ENCODE assay signal across 12 cellular contexts in genomic region chr17:77733576-77734296, GRCh38.
DNase-seq lines count a peak whose midpoint lies in the region; ATAC-seq and TF ChIP-seq lines count a peak whose summit lies in the region.
"Had no signal": no experiment of that assay in that cellular context is flagged by ENCODE, and none has a peak within 500 bp of the region (broad histone marks: within the 10 kb centered on the region; RNA-seq: fewer than 3 reads in every experiment).

No MANE protein-coding gene starts in this region.

- no peak overlapping the region for H2AK5ac ChIP-seq in H9 (ENCODE audit: insufficient read length, low read length)

- H3K36me3 ChIP-seq in gastrocnemius medialis, result no peaks in the 10 kb centered on the region

- TF ChIP-seq POLR2A in gastrocnemius medialis (IDR thresholded peaks at IDR 0.05), result no peak

- peaks cover 10% of the 10 kb centered on the region; the same call in 1 of the 2 replicates for H3K27me3 ChIP-seq in H9 (ENCODE audit: insufficient read depth, low read length)
- peaks cover 0 to 17% (median 13%) of the 10 kb centered on the region in 3 donors for H3K27me3 ChIP-seq in gastrocnemius medialis

- no peak overlapping the region for H2AFZ ChIP-seq in H9 (ENCODE audit: low read length)

- H3K27me3 Mint-ChIP-seq in H9 (ENCODE audit: low read depth), result peaks cover 75% of the 10 kb centered on the region
- peaks cover 0 to 43% of the 10 kb centered on the region in 2 donors for H3K27me3 Mint-ChIP-seq in effector memory CD8-positive, alpha-beta T cell

- no CpG with 5 or more reads among the region's 8 CpGs for WGBS in H9 (ENCODE audit: extremely low coverage, insufficient read length, low lambda C conversion rate)

- H4K5ac ChIP-seq in H9 (ENCODE audit: insufficient read length, low read depth, low read length), result no peak overlapping the region

- H4K8ac ChIP-seq in H9 (replicated peaks; ENCODE audit: insufficient read length, low read depth, low read length), result no peak overlapping the region

- no peak overlapping the region for H3K9ac ChIP-seq in H9 (ENCODE audit: extremely low read depth, insufficient read length, low read length)
- H3K9ac ChIP-seq: parathyroid adenoma had no signal

- no peaks in the 10 kb centered on the region for H3K79me2 ChIP-seq in H9 (ENCODE audit: insufficient read depth, low read length)
- H3K79me2 ChIP-seq: parathyroid adenoma had no signal

- H2BK20ac ChIP-seq in H9 (ENCODE audit: low read depth, low read length, poor library complexity, severe bottlenecking), result no peak overlapping the region

- no peak overlapping the region; a peak in 1 of 5 replicates for H3K4me3 Mint-ChIP-seq in H9
- no peak overlapping the region for H3K4me3 Mint-ChIP-seq in effector memory CD8-positive, alpha-beta T cell
- H3K4me3 Mint-ChIP-seq: activated B cell treated with CpG ODN at 0.5 μM for 24 hours; activated T-cell treated with anti-CD3 and anti-CD28 coated beads, Interleukin-2, amount 50 U/mL, for 72 hours; CD4-positive, CD25-positive, alpha-beta regulatory T cell had no signal

- peaks cover 9 to 22% (median 21%) of the 10 kb centered on the region in 3 experiments; a peak in 6 of 7 replicates for H3K36me3 Mint-ChIP-seq in H9 (ENCODE audit: insufficient read depth in 1 of 3, low read depth in 3 of 3)
- H3K36me3 Mint-ChIP-seq in effector memory CD8-positive, alpha-beta T cell (ENCODE audit: insufficient read depth), result no peaks in the 10 kb centered on the region

- no peak overlapping the region for H3T11ph ChIP-seq in H9 (ENCODE audit: low read length)

- no peak overlapping the region for H2BK15ac ChIP-seq in H9 (ENCODE audit: low read depth, low read length)

- in situ Hi-C loops in gastrocnemius medialis (cut with MboI; ENCODE audit: low sequenced_read_pairs in 4 of 4), result loop anchor here in 1 of 4 donors (25.0 kb wide), 1 partner anchor 696 kb away; no protein-coding TSS in a partner anchor

- H3K27ac ChIP-seq in H9 (ENCODE audit: insufficient read length, low read depth, low read length) (no peak overlapping the region), gastrocnemius medialis (peak overlapping the region; percentile 57 to 74 (median 66))
- H3K27ac ChIP-seq: parathyroid adenoma had no signal

- H4K20me1 ChIP-seq in H9 (ENCODE audit: control insufficient read depth, insufficient read depth, insufficient read length), result no peaks in the 10 kb centered on the region

- DNase-seq in AG20443 (ENCODE audit: low spot score) (peak; percentile 2), H9 (peak; percentile 9), gastrocnemius medialis (no peak), NCI-H2107 (lab: John Stamatoyannopoulos, UW) (no peak), SW480 (ENCODE audit: low spot score) (no peak), NCI-H510A treated with DMSO at 0.1 percent for 48 hours (lab: John Stamatoyannopoulos, UW) (no peak)
- DNase-seq in effector memory CD8-positive, alpha-beta T cell, result no peak
- DNase-seq: activated T-cell treated with anti-CD3 and anti-CD28 coated beads, Interleukin-2, amount 50 U/mL, for 72 hours; CD4-positive, CD25-positive, alpha-beta regulatory T cell; stimulated activated CD4-positive, alpha-beta T cell treated with anti-CD3 and anti-CD28 coated beads, Interleukin-15, amount 100 ng/mL, for 24 hours had no signal

- no peak overlapping the region for H2BK120ac ChIP-seq in H9 (ENCODE audit: low read depth, low read length, poor library complexity, severe bottlenecking)

- H3K4ac ChIP-seq in H9 (ENCODE audit: low read depth, low read length), result no peak overlapping the region

- no peak overlapping the region for H3K56ac ChIP-seq in H9 (ENCODE audit: insufficient read length, low read depth, low read length)

- no peak overlapping the region for H4K91ac ChIP-seq in H9 (ENCODE audit: insufficient read length, low read depth, low read length)

- H3K9me3 ChIP-seq in H9 (ENCODE audit: control insufficient read depth, low read depth, low read length) (no peaks in the 10 kb centered on the region), gastrocnemius medialis (peaks cover 0 to 3% (median 0%) of the 10 kb centered on the region in 3 donors)

- H3K9me3 Mint-ChIP-seq in H9, result peaks cover 31 to 32% of the 10 kb centered on the region in 2 experiments
- H3K9me3 Mint-ChIP-seq in effector memory CD8-positive, alpha-beta T cell, result peaks cover 4 to 8% of the 10 kb centered on the region in 2 donors

- H3K4me3 ChIP-seq in gastrocnemius medialis, result no peak overlapping the region

- no peaks in the 10 kb centered on the region for H3K79me1 ChIP-seq in H9 (ENCODE audit: insufficient read depth, low read depth, low read length, poor library complexity, severe bottlenecking)

- no peak overlapping the region for H3K23ac ChIP-seq in H9 (ENCODE audit: insufficient read length, low read depth, low read length)

- intact Hi-C loops in gastrocnemius medialis (cut with DNase I; ENCODE audit: low total_unique reads), result no loop called here

- ATAC-seq in effector memory CD8-positive, alpha-beta T cell (replicated peaks), result peak; percentile 35
- no peak for ATAC-seq in gastrocnemius medialis
- ATAC-seq: activated T-cell treated with anti-CD3 and anti-CD28 coated beads, Interleukin-2, amount 50 U/mL, for 72 hours had no signal

- H3K14ac ChIP-seq in H9 (ENCODE audit: insufficient read depth, low read length), result no peak overlapping the region

- no peak overlapping the region for H2BK5ac ChIP-seq in H9 (ENCODE audit: insufficient read length, low read length)

- H3K4me1 ChIP-seq in H9 (ENCODE audit: insufficient read depth, low read length) (no peaks in the 10 kb centered on the region), gastrocnemius medialis (peaks cover 22 to 28% of the 10 kb centered on the region in 2 donors)

- no peak overlapping the region for H3K4me2 ChIP-seq in H9 (ENCODE audit: insufficient read depth, insufficient read length, low read length)

- no peak overlapping the region for H2BK12ac ChIP-seq in H9 (ENCODE audit: insufficient read length, low read depth, low read length)

- H3K4me1 Mint-ChIP-seq in H9, result peaks cover 31 to 44% of the 10 kb centered on the region in 2 experiments
- H3K4me1 Mint-ChIP-seq in effector memory CD8-positive, alpha-beta T cell (ENCODE audit: low read depth in 2 of 2), result peaks cover 0 to 4% of the 10 kb centered on the region in 2 donors
- H3K4me1 Mint-ChIP-seq: activated B cell treated with CpG ODN at 0.5 μM for 24 hours had no signal

- H3K18ac ChIP-seq in H9 (ENCODE audit: insufficient read length, low read depth, low read length), result no peak overlapping the region

- TF ChIP-seq CTCF in H9 (conservative IDR thresholded peaks at IDR 0.05), result no peak
- no peak for TF ChIP-seq CTCF in gastrocnemius medialis (IDR thresholded peaks at IDR 0.05 in 4 of 5, conservative IDR thresholded peaks at IDR 0.05 in 1 of 5)

- no peaks in the 10 kb centered on the region for H3K23me2 ChIP-seq in H9 (ENCODE audit: insufficient read length, low read depth, low read length, poor library complexity, severe bottlenecking)

- H3K27ac Mint-ChIP-seq in H9, result no peak overlapping the region
- H3K27ac Mint-ChIP-seq in effector memory CD8-positive, alpha-beta T cell, result no peak overlapping the region
- H3K27ac Mint-ChIP-seq: activated B cell treated with CpG ODN at 0.5 μM for 24 hours; activated T-cell treated with anti-CD3 and anti-CD28 coated beads, Interleukin-2, amount 50 U/mL, for 72 hours; CD4-positive, CD25-positive, alpha-beta regulatory T cell had no signal

Comparison
In these comparisons a context has a peak if more than half of its experiments do, and no peak if none do; other contexts are left out.
1. DNase-seq: peak in AG20443 (single experiment) and H9 (single experiment); none in effector memory CD8-positive, alpha-beta T cell (0 of 3), gastrocnemius medialis (0 of 2), NCI-H2107 (single experiment), SW480 (single experiment) and NCI-H510A treated with DMSO at 0.1 percent for 48 hours (single experiment).